8 cellular contexts compared by ENCODE assay signal in genomic region chr7:24572421-24573007, GRCh38. TPM values are rescaled to one million over a fixed set of nuclear protein-coding genes. Genes with fewer than 3 reads are reported as not detected.
DNase-seq lines count a peak whose midpoint lies in the region; ATAC-seq and TF ChIP-seq lines count a peak whose summit lies in the region.

No MANE protein-coding gene starts in this region.

- TF ChIP-seq CTCF in 22Rv1 (IDR thresholded peaks at IDR 0.05) (no peak), gastroesophageal sphincter (IDR thresholded peaks at IDR 0.05) (no peak)

- H3K4me2 ChIP-seq in neuronal stem cell (ENCODE audit: insufficient read depth, low read length, poor library complexity, severe bottlenecking): peak overlapping the region; percentile 59

- H2BK120ac ChIP-seq in neuronal stem cell (ENCODE audit: low read depth, low read length): no peak overlapping the region

- peak overlapping the region; percentile 97 for H2AFZ ChIP-seq in neuronal stem cell (ENCODE audit: low read length)

- no peak overlapping the region for H2BK15ac ChIP-seq in neuronal stem cell (ENCODE audit: low read length)

- H4K91ac ChIP-seq in neuronal stem cell (ENCODE audit: low read depth, low read length, poor library complexity): no peak overlapping the region

- ATAC-seq in GM18502 (IDR thresholded peaks at IDR 0.05; ENCODE audit: poor library complexity, unreplicated experiment) (peak; percentile 14), gastroesophageal sphincter (peak; percentile 41), GM21515 (IDR thresholded peaks at IDR 0.05; ENCODE audit: unreplicated experiment) (no peak)

- peak overlapping the region; percentile 93 for H2BK5ac ChIP-seq in neuronal stem cell (ENCODE audit: low read length)

- H3K79me1 ChIP-seq in neuronal stem cell (ENCODE audit: low read depth, low read length): peaks cover 2% of the 10 kb centered on the region

- no peak overlapping the region for H3K4ac ChIP-seq in neuronal stem cell (ENCODE audit: low read length)

- H3K18ac ChIP-seq in neuronal stem cell (ENCODE audit: low read length): peak overlapping the region; percentile 94

- H3K4me3 ChIP-seq in gastroesophageal sphincter (peak overlapping the region; percentile 76 to 92), neuronal stem cell (ENCODE audit: low read length in 2 of 2) (peak overlapping the region; percentile 81 to 96)

- H3K36me3 ChIP-seq in gastroesophageal sphincter (no peaks in the 10 kb centered on the region), neuronal stem cell (replicated peaks in 1 of 2; ENCODE audit: control insufficient read depth in 2 of 2, insufficient read depth in 2 of 2, low read length in 2 of 2) (no peaks in the 10 kb centered on the region)

- H4K8ac ChIP-seq in neuronal stem cell (ENCODE audit: low read depth, low read length): no peak overlapping the region

- DNase-seq in NCI-H748 treated with DMSO at 0.1 percent for 48 hours (lab: John Stamatoyannopoulos, UW): peak; percentile 17
- peak; percentile 20 for DNase-seq in activated naive CD4-positive, alpha-beta T cell treated with anti-CD3 and anti-CD28 coated beads, Interleukin-2, amount 50 U/mL, for 16 hours
- DNase-seq in neuronal stem cell (ENCODE audit: low spot score): no peak
- DNase-seq in iPS-NIHi11 (ENCODE audit: low spot score): no peak

- no peaks in the 10 kb centered on the region for H3K27me3 ChIP-seq in gastroesophageal sphincter
- peaks cover 0 to 48% (median 0%) of the 10 kb centered on the region in 3 experiments for H3K27me3 ChIP-seq in neuronal stem cell (ENCODE audit: control insufficient read depth in 3 of 3, insufficient read depth in 3 of 3, low read depth in 1 of 3, low read length in 3 of 3)

- no peak overlapping the region for H2AK5ac ChIP-seq in neuronal stem cell (ENCODE audit: low read depth, low read length)

- H3K27ac ChIP-seq in 22Rv1: peak overlapping the region; percentile 55
- H3K27ac ChIP-seq in gastroesophageal sphincter: peak overlapping the region in 3 of 4 donors; percentile 86 to 87 (median 86)
- H3K27ac ChIP-seq in neuronal stem cell (replicated peaks; ENCODE audit: low read length): no peak overlapping the region

- H3K14ac ChIP-seq in neuronal stem cell (ENCODE audit: low read length): no peak overlapping the region

- H2BK12ac ChIP-seq in neuronal stem cell (ENCODE audit: low read length): no peak overlapping the region

- H3K9ac ChIP-seq in neuronal stem cell (ENCODE audit: low read depth, low read length, poor library complexity): peak overlapping the region; percentile 74

- no peak for TF ChIP-seq EP300 in gastroesophageal sphincter (IDR thresholded peaks at IDR 0.05)

- no peak for TF ChIP-seq POLR2A in gastroesophageal sphincter (IDR thresholded peaks at IDR 0.05)

- H3K9me3 ChIP-seq in gastroesophageal sphincter: no peaks in the 10 kb centered on the region
- no peaks in the 10 kb centered on the region for H3K9me3 ChIP-seq in neuronal stem cell (replicated peaks in 1 of 2; ENCODE audit: control insufficient read depth in 2 of 2, insufficient read depth in 1 of 2, low read depth in 1 of 2, low read length in 2 of 2)

- 0% methylated on average over 6 to 8 of the region's 15 CpGs for WGBS in gastroesophageal sphincter (ENCODE audit: low coverage in 1 of 2), 2 donors
- no CpG with 5 or more reads among the region's 15 CpGs for WGBS in neuronal stem cell (ENCODE audit: extremely low coverage in 2 of 2, insufficient read length in 2 of 2, insufficient replicate concordance in 1 of 2), 2 donors

- H3K4me1 ChIP-seq in gastroesophageal sphincter (peaks cover 0 to 25% (median 0%) of the 10 kb centered on the region in 3 donors), neuronal stem cell (ENCODE audit: control insufficient read depth in 2 of 2, insufficient read depth in 1 of 2, low read depth in 1 of 2, low read length in 2 of 2) (peaks cover 0 to 7% of the 10 kb centered on the region in 2 donors)

- H3K23ac ChIP-seq in neuronal stem cell (ENCODE audit: low read depth, low read length, poor library complexity): no peak overlapping the region

RNA-seq across cellular contexts. Expression of gene PALS2, which starts 0.7 kb away (rescaled TPM):
- total RNA-seq in gastroesophageal sphincter: 10 to 100 TPM; 14.0 to 25.2 (median 19.6) TPM
- polyA plus RNA-seq in neuronal stem cell (2013, experiment 1 of 2): 12.1 TPM
- 13.3 TPM for polyA plus RNA-seq in neuronal stem cell (2013, experiment 2 of 2)

Comparison
In these comparisons a context has a peak if more than half of its experiments do, and no peak if none do; other contexts are left out.
1. DNase-seq: peak in NCI-H748 treated with DMSO at 0.1 percent for 48 hours (single experiment) and activated naive CD4-positive, alpha-beta T cell treated with anti-CD3 and anti-CD28 coated beads, Interleukin-2, amount 50 U/mL, for 16 hours (single experiment); none in neuronal stem cell (single experiment) and iPS-NIHi11 (single experiment).